ENCODE assay signal across 7 cellular contexts in the genomic region with DNA sequence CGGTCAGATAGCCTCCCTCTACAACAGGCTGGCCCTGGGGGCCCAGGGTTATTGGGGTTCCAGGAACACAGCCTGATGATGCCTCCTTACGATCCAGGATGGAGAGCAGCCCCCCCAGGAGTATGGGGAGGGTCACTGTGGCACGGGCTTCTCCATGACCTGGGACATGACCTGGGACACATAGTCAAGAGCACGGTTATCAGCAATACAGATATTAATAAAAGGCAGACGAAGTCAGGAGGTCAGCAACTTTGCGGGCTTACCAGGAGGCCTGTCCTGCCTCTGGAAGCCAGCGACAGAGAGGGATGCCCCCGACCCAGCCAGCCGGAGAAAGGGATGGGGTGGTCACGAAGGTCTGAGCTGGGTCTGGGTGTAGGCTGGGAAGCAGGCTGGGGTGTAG. TPM values are rescaled to one million over a fixed set of nuclear protein-coding genes. Genes with fewer than 3 reads are reported as not detected.
A peak's percentile ranks its signal among the peaks of the same experiment; 100 is the strongest.
DNase-seq lines count a peak whose midpoint lies in the region; ATAC-seq and FAIRE-seq lines count a peak whose summit lies in the region.

No MANE protein-coding gene starts in this region.

- H3K4me3 Mint-ChIP-seq in activated T-helper 1 cell treated with anti-CD3 and anti-CD28 coated beads, Interleukin-12 subunit alpha, Interleukin-12 subunit beta, Interleukin-2, Interleukin-4 antibody, amounts not matched to agents 30 ng/mL and 10 ng/mL and 1 ng/mL, durations not matched to agents 14 hours and 24 hours and 36 hours, result peak overlapping the region; percentile 98
- peak overlapping the region; percentile 95 to 98 (median 98) for H3K4me3 Mint-ChIP-seq in immature natural killer cell

- intact Hi-C loops in activated T-helper 1 cell treated with anti-CD3 and anti-CD28 coated beads, Interleukin-12 subunit alpha, Interleukin-12 subunit beta, Interleukin-2, Interleukin-4 antibody, amounts not matched to agents 30 ng/mL and 10 ng/mL and 1 ng/mL, durations not matched to agents 14 hours and 24 hours and 36 hours (cut with micrococcal nuclease), result loop anchor here (1.0 to 10.0 kb wide), 7 partner anchors 25 to 572 kb away; partner anchors contain the start of genes EDEM2, GGT7, GSS and MYH7B

- no peak for DNase-seq in activated T-helper 1 cell treated with anti-CD3 and anti-CD28 coated beads, Interleukin-12 subunit alpha, Interleukin-12 subunit beta, Interleukin-2, Interleukin-4 antibody, amounts not matched to agents 30 ng/mL and 10 ng/mL and 1 ng/mL, durations not matched to agents 14 hours and 24 hours and 36 hours (ENCODE audit: low spot score)
- DNase-seq in immature natural killer cell (no peak), frontal cortex (ENCODE audit: low spot score in 2 of 2) (no peak), NCI-H1048 (lab: John Stamatoyannopoulos, UW) (no peak)

- no peaks in the 10 kb centered on the region for H3K27me3 Mint-ChIP-seq in activated T-helper 1 cell treated with anti-CD3 and anti-CD28 coated beads, Interleukin-12 subunit alpha, Interleukin-12 subunit beta, Interleukin-2, Interleukin-4 antibody, amounts not matched to agents 30 ng/mL and 10 ng/mL and 1 ng/mL, durations not matched to agents 14 hours and 24 hours and 36 hours (ENCODE audit: insufficient read depth)
- peaks cover 2 to 7% (median 3%) of the 10 kb centered on the region in 3 donors for H3K27me3 Mint-ChIP-seq in immature natural killer cell (ENCODE audit: low read depth in 3 of 3)

- H3K27ac ChIP-seq in temporal lobe (ENCODE audit: low read depth, low read length), result peak overlapping the region; percentile 63

- no peak for FAIRE-seq in frontal cortex (lab: Jason Lieb, UNC)

- peak overlapping the region; percentile 99 for H3K27ac Mint-ChIP-seq in activated T-helper 1 cell treated with anti-CD3 and anti-CD28 coated beads, Interleukin-12 subunit alpha, Interleukin-12 subunit beta, Interleukin-2, Interleukin-4 antibody, amounts not matched to agents 30 ng/mL and 10 ng/mL and 1 ng/mL, durations not matched to agents 14 hours and 24 hours and 36 hours
- peak overlapping the region; percentile 97 to 100 (median 100) for H3K27ac Mint-ChIP-seq in immature natural killer cell

- H3K4me1 Mint-ChIP-seq in activated T-helper 1 cell treated with anti-CD3 and anti-CD28 coated beads, Interleukin-12 subunit alpha, Interleukin-12 subunit beta, Interleukin-2, Interleukin-4 antibody, amounts not matched to agents 30 ng/mL and 10 ng/mL and 1 ng/mL, durations not matched to agents 14 hours and 24 hours and 36 hours (ENCODE audit: low read depth), result peaks cover 15% of the 10 kb centered on the region
- H3K4me1 Mint-ChIP-seq in immature natural killer cell, result peaks cover 23 to 26% of the 10 kb centered on the region in 2 donors

- no peaks in the 10 kb centered on the region for H3K9me3 Mint-ChIP-seq in activated T-helper 1 cell treated with anti-CD3 and anti-CD28 coated beads, Interleukin-12 subunit alpha, Interleukin-12 subunit beta, Interleukin-2, Interleukin-4 antibody, amounts not matched to agents 30 ng/mL and 10 ng/mL and 1 ng/mL, durations not matched to agents 14 hours and 24 hours and 36 hours
- H3K9me3 Mint-ChIP-seq in immature natural killer cell, result no peaks in the 10 kb centered on the region

- peak; percentile 11 for ATAC-seq in HG03039 (IDR thresholded peaks at IDR 0.05; ENCODE audit: unreplicated experiment)
- no peak for ATAC-seq in HG03280 (IDR thresholded peaks at IDR 0.05; ENCODE audit: unreplicated experiment)

- H3K36me3 Mint-ChIP-seq in activated T-helper 1 cell treated with anti-CD3 and anti-CD28 coated beads, Interleukin-12 subunit alpha, Interleukin-12 subunit beta, Interleukin-2, Interleukin-4 antibody, amounts not matched to agents 30 ng/mL and 10 ng/mL and 1 ng/mL, durations not matched to agents 14 hours and 24 hours and 36 hours (ENCODE audit: low read depth), result peaks cover 27% of the 10 kb centered on the region
- H3K36me3 Mint-ChIP-seq in immature natural killer cell, result peaks cover 7 to 24% (median 12%) of the 10 kb centered on the region in 3 donors

RNA-seq across cellular contexts. Expression of gene MMP24OS, which starts 0.8 kb away (rescaled TPM):
- total RNA-seq in activated T-helper 1 cell treated with anti-CD3 and anti-CD28 coated beads, Interleukin-12 subunit alpha, Interleukin-12 subunit beta, Interleukin-2, Interleukin-4 antibody, amounts not matched to agents 30 ng/mL and 10 ng/mL and 1 ng/mL, durations not matched to agents 14 hours and 24 hours and 36 hours, result 25.0 and 27.0 TPM in 2 replicates
- 10 to 100 TPM in 2 of 3 donors, 1 to 10 TPM in 1; 5.1 to 22.2 (median 17.7) TPM for polyA plus RNA-seq in immature natural killer cell
- 3.2 TPM for total RNA-seq in temporal lobe
- total RNA-seq in frontal cortex, result 3.3 TPM

RNA-seq across cellular contexts. Expression of gene EIF6, which starts 7.4 kb away (rescaled TPM):
- total RNA-seq in activated T-helper 1 cell treated with anti-CD3 and anti-CD28 coated beads, Interleukin-12 subunit alpha, Interleukin-12 subunit beta, Interleukin-2, Interleukin-4 antibody, amounts not matched to agents 30 ng/mL and 10 ng/mL and 1 ng/mL, durations not matched to agents 14 hours and 24 hours and 36 hours, result 232 TPM in 2 replicates
- 100 to 1,000 TPM; 236 to 379 (median 249) TPM for polyA plus RNA-seq in immature natural killer cell
- total RNA-seq in temporal lobe (54.6 TPM), frontal cortex (71.7 TPM)

RNA-seq across cellular contexts. Expression of gene FAM83C, which starts 15.1 kb away (rescaled TPM):
- total RNA-seq in activated T-helper 1 cell treated with anti-CD3 and anti-CD28 coated beads, Interleukin-12 subunit alpha, Interleukin-12 subunit beta, Interleukin-2, Interleukin-4 antibody, amounts not matched to agents 30 ng/mL and 10 ng/mL and 1 ng/mL, durations not matched to agents 14 hours and 24 hours and 36 hours, result not detected in 2 replicates
- not detected for polyA plus RNA-seq in immature natural killer cell
- total RNA-seq in temporal lobe (not detected), frontal cortex (not detected)

RNA-seq across cellular contexts. Expression of gene MMP24, which starts 50.6 kb away (rescaled TPM):
- 0.05 TPM in 1 of 2 replicates, not detected in the other for total RNA-seq in activated T-helper 1 cell treated with anti-CD3 and anti-CD28 coated beads, Interleukin-12 subunit alpha, Interleukin-12 subunit beta, Interleukin-2, Interleukin-4 antibody, amounts not matched to agents 30 ng/mL and 10 ng/mL and 1 ng/mL, durations not matched to agents 14 hours and 24 hours and 36 hours
- under 1 TPM in 2 of 3 donors, not detected in 1; 0.06 to 0.17 TPM for polyA plus RNA-seq in immature natural killer cell
- total RNA-seq in temporal lobe, result 75.0 TPM
- total RNA-seq in frontal cortex, result 102 TPM
